In the genomic region with DNA sequence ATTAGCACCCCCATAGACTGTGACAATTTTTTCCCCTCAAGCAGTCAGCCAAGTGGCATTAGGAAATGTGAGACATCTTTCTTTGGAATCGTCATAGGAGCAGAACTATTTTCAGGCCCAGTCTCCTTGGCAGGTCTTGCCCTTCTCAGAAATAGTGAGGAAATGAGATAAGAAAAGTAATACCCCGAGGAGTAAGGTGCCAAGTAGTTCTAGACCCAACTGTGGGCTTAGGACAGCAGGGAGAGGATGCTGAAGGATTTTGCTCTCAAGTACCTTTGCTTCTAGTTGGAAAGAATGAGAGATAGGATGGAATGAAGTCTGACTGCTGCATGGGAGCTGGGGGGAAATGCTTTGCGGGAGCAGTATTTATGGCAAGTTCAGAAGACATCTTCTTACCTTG, we compare ENCODE assay signal across 20 cellular contexts.
"Had no signal": no experiment of that assay in that cellular context is flagged by ENCODE, and none has a peak within 500 bp of the region (broad histone marks: within the 10 kb centered on the region; RNA-seq: fewer than 3 reads in every experiment).

No MANE protein-coding gene starts in this region.

- ATAC-seq: activated T-helper 17 cell treated with anti-CD3 and anti-CD28 coated beads, Interleukin-2, amount 50 U/mL, for 72 hours; left lobe of liver; lower lobe of right lung; naive thymus-derived CD8-positive, alpha-beta T cell; right cardiac atrium; stimulated activated memory B cell treated with anti-CD40 and anti-IgM and Interleukin-4, amounts not matched to agents 10 μg/mL and 1 μg/mL and 100 μg/mL, for 72 hours had no signal

- H2AFZ ChIP-seq: neural progenitor cell had no signal

- DNase-seq: activated CD4-positive, alpha-beta T cell treated with anti-CD3 and anti-CD28 coated beads for 1 hour; activated T-cell treated with anti-CD3 and anti-CD28 coated beads, Interleukin-2, amount 50 U/mL, for 24 hours; adrenal gland; brain microvascular endothelial cell; central memory CD4-positive, alpha-beta T cell; endodermal cell; lower lobe of right lung; naive thymus-derived CD8-positive, alpha-beta T cell; right cardiac atrium; stimulated activated CD4-positive, alpha-beta T cell treated with anti-CD3 and anti-CD28 coated beads, Interleukin-2, amount 100 ng/mL, for 24 hours; T-helper 1 cell; uterus had no signal

- H3K9me3 ChIP-seq: adrenal gland, ascending aorta, lower lobe of right lung, uterus had no signal

- H3K27ac ChIP-seq: adrenal gland, ascending aorta, brain microvascular endothelial cell, foreskin keratinocyte, lower lobe of right lung, neural progenitor cell, skin epidermis, uterus had no signal

- FAIRE-seq: colon had no signal

- H3K36me3 ChIP-seq: adrenal gland, ascending aorta, brain microvascular endothelial cell, lower lobe of right lung, neural progenitor cell, uterus had no signal

- H3K4me2 ChIP-seq: neural progenitor cell had no signal

- H3K4me1 ChIP-seq: ascending aorta, uterus had no signal

- H3K4me3 ChIP-seq: adrenal gland, ascending aorta, lower lobe of right lung, neural progenitor cell, skin epidermis, uterus had no signal

- H3K27me3 ChIP-seq: adrenal gland, ascending aorta, brain microvascular endothelial cell, neural progenitor cell, uterus had no signal

- H3K9ac ChIP-seq: neural progenitor cell had no signal
